Comparison of ENCODE assay signal across 21 cellular contexts in the genomic region with DNA sequence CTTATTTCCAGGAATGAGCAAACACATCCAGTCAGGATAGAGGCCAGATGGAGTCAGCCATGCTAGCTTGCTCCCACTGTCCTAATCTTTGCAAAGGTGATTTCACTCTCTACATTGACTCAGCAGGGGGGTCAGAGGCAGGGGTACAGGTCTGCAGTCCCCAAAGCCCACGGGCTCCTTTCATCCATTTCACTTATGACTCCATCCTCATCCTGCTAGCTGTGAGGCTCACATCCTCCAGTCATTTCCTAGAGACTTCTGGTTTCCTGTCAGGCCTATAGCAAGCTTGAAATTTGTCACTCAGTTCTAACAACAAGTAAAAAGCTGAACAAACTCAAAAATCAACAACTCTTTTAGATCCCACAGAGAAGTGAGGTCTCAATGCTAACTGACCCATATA.
"Had no signal": no experiment of that assay in that cellular context is flagged by ENCODE, and none has a peak within 500 bp of the region (broad histone marks: within the 10 kb centered on the region; RNA-seq: fewer than 3 reads in every experiment).

No MANE protein-coding gene starts in this region.

- ATAC-seq: activated CD8-positive, alpha-beta T cell treated with anti-CD3 and anti-CD28 coated beads for 36 hours; heart right ventricle; naive thymus-derived CD4-positive, alpha-beta T cell; right cardiac atrium; WTC11 had no signal

- H3K36me3 Mint-ChIP-seq: activated naive CD4-positive, alpha-beta T cell treated with anti-CD3 and anti-CD28 coated beads, Interleukin-2, amount 10 ng/mL, durations not matched to agents 7 days and 5 days; immature natural killer cell; neural progenitor cell; WTC11 had no signal

- H3K9me3 Mint-ChIP-seq: T-helper 2 cell treated with Interferon-gamma antibody and Interleukin-4, amounts not matched to agents 5 μg/mL and 100 μg/mL, for 36 hours had no signal

- DNase-seq: activated CD4-positive, alpha-beta T cell treated with anti-CD3 and anti-CD28 coated beads for 48 hours; activated CD8-positive, alpha-beta T cell treated with anti-CD3 and anti-CD28 coated beads for 36 hours; activated effector memory CD4-positive, alpha-beta T cell treated with Interleukin-2 at 50 U/mL for 16 hours; activated naive CD4-positive, alpha-beta T cell treated with anti-CD3 and anti-CD28 coated beads, Interleukin-2, amount 10 ng/mL, durations not matched to agents 7 days and 5 days; activated T-cell treated with anti-CD3 and anti-CD28 coated beads, Interleukin-2, amount 50 U/mL, for 1 hour; cerebellar nuclear complex; effector memory CD4-positive, alpha-beta T cell; heart right ventricle; immature natural killer cell; mesendoderm; naive thymus-derived CD4-positive, alpha-beta T cell; right cardiac atrium; stimulated activated CD4-positive, alpha-beta T cell treated with anti-CD3 and anti-CD28 coated beads, Interleukin-2, amount 100 ng/mL, for 24 hours; stomach; SW 1271 had no signal

- H3K27ac Mint-ChIP-seq: activated CD8-positive, alpha-beta T cell treated with anti-CD3 and anti-CD28 coated beads for 36 hours; activated naive CD4-positive, alpha-beta T cell treated with anti-CD3 and anti-CD28 coated beads, Interleukin-2, amount 10 ng/mL, durations not matched to agents 7 days and 5 days; immature natural killer cell; naive thymus-derived CD4-positive, alpha-beta T cell; neural progenitor cell; T-helper 2 cell treated with Interferon-gamma antibody and Interleukin-4, amounts not matched to agents 5 μg/mL and 100 μg/mL, for 36 hours; WTC11 had no signal

- H3K4me3 ChIP-seq: ascending aorta, heart right ventricle, neural progenitor cell, prostate gland, stomach, vagina had no signal
